22 cellular contexts compared by ENCODE assay signal in genomic region chr11:105315287-105315686, GRCh38.
DNase-seq lines count a peak whose midpoint lies in the region; ATAC-seq and TF ChIP-seq lines count a peak whose summit lies in the region.
"Had no signal": no experiment of that assay in that cellular context is flagged by ENCODE, and none has a peak within 500 bp of the region (broad histone marks: within the 10 kb centered on the region; RNA-seq: fewer than 3 reads in every experiment).

No MANE protein-coding gene starts in this region.

- intact Hi-C loops in CD4-positive, alpha-beta memory T cell (cut with micrococcal nuclease) = no loop called here

- H2BK5ac ChIP-seq in mesendoderm (ENCODE audit: low read length) = no peak overlapping the region

- H2AK5ac ChIP-seq in mesendoderm (ENCODE audit: low read length) = no peak overlapping the region

- no peak overlapping the region for H3K18ac ChIP-seq in mesendoderm (ENCODE audit: low read length)

- H3K4me3 ChIP-seq in mesendoderm (ENCODE audit: low read length) = no peak overlapping the region
- H3K4me3 ChIP-seq in CD4-positive, alpha-beta memory T cell (ENCODE audit: low read length in 2 of 2) = no peak overlapping the region
- H3K4me3 ChIP-seq: dorsolateral prefrontal cortex, hepatocyte, prostate gland, spleen had no signal

- WGBS in mesendoderm (ENCODE audit: extremely low coverage, insufficient coverage, low lambda C conversion rate) = no CpG with 5 or more reads among the region's 2 CpGs

- no peak overlapping the region for H3K9ac ChIP-seq in mesendoderm (ENCODE audit: low read length)

- H3K9me3 Mint-ChIP-seq in CD4-positive, alpha-beta memory T cell = no peaks in the 10 kb centered on the region
- no peaks in the 10 kb centered on the region for H3K9me3 Mint-ChIP-seq in osteocyte (ENCODE audit: unreplicated experiment)
- no peaks in the 10 kb centered on the region for H3K9me3 Mint-ChIP-seq in activated CD8-positive, alpha-beta memory T cell treated with anti-CD3 and anti-CD28 coated beads, Interleukin-2, amount 10 ng/mL, durations not matched to agents 7 days and 5 days (ENCODE audit: low read depth)
- H3K9me3 Mint-ChIP-seq: CD4-positive, alpha-beta T cell; IgD-negative memory B cell; naive B cell had no signal

- no peak overlapping the region for H2BK15ac ChIP-seq in mesendoderm (replicated peaks; ENCODE audit: low read depth)

- POLR2A ChIA-PET in CD4-positive, alpha-beta memory T cell (lab: Charles Lee; ENCODE audit: partially characterized antibody) = no interaction called here

- H3K36me3 Mint-ChIP-seq in CD4-positive, alpha-beta memory T cell = no peaks in the 10 kb centered on the region
- H3K36me3 Mint-ChIP-seq in osteocyte (ENCODE audit: unreplicated experiment) = no peaks in the 10 kb centered on the region
- no peaks in the 10 kb centered on the region for H3K36me3 Mint-ChIP-seq in activated CD8-positive, alpha-beta memory T cell treated with anti-CD3 and anti-CD28 coated beads, Interleukin-2, amount 10 ng/mL, durations not matched to agents 7 days and 5 days
- H3K36me3 Mint-ChIP-seq: IgD-negative memory B cell, naive B cell had no signal

- no peaks in the 10 kb centered on the region for H3K4me1 ChIP-seq in mesendoderm (ENCODE audit: control insufficient read depth, low read depth, low read length)
- no peaks in the 10 kb centered on the region for H3K4me1 ChIP-seq in CD4-positive, alpha-beta memory T cell (ENCODE audit: insufficient read depth, low read length)
- H3K4me1 ChIP-seq: prostate gland, spleen had no signal

- H3K4ac ChIP-seq in mesendoderm (ENCODE audit: low read depth, low read length) = no peak overlapping the region

- no peak overlapping the region for H3K27ac ChIP-seq in VCaP
- no peak overlapping the region for H3K27ac ChIP-seq in mesendoderm (ENCODE audit: low read depth, low read length)
- H3K27ac ChIP-seq in CD4-positive, alpha-beta memory T cell (ENCODE audit: low read depth, low read length) = no peak overlapping the region
- H3K27ac ChIP-seq: dorsolateral prefrontal cortex, hepatocyte, prostate gland, spleen had no signal

- no peaks in the 10 kb centered on the region for H3K79me1 ChIP-seq in mesendoderm (ENCODE audit: low read length)

- ATAC-seq in activated CD8-positive, alpha-beta memory T cell treated with anti-CD3 and anti-CD28 coated beads, Interleukin-2, amount 10 ng/mL, durations not matched to agents 7 days and 5 days = no peak
- ATAC-seq: left lobe of liver, T-helper 17 cell had no signal

- H3K9me3 ChIP-seq in CD4-positive, alpha-beta memory T cell (ENCODE audit: control insufficient read depth in 1 of 2, low read length in 2 of 2) = no peaks in the 10 kb centered on the region
- H3K9me3 ChIP-seq: prostate gland, spleen had no signal

- H3K27ac Mint-ChIP-seq in CD4-positive, alpha-beta memory T cell = no peak overlapping the region
- H3K27ac Mint-ChIP-seq in osteocyte (ENCODE audit: unreplicated experiment) = no peak overlapping the region
- H3K27ac Mint-ChIP-seq in activated CD8-positive, alpha-beta memory T cell treated with anti-CD3 and anti-CD28 coated beads, Interleukin-2, amount 10 ng/mL, durations not matched to agents 7 days and 5 days = no peak overlapping the region
- H3K27ac Mint-ChIP-seq: CD4-positive, alpha-beta T cell; IgD-negative memory B cell; T-helper 17 cell had no signal

- no peaks in the 10 kb centered on the region for H3K4me1 Mint-ChIP-seq in CD4-positive, alpha-beta memory T cell
- H3K4me1 Mint-ChIP-seq in osteocyte (ENCODE audit: unreplicated experiment) = no peaks in the 10 kb centered on the region
- no peaks in the 10 kb centered on the region for H3K4me1 Mint-ChIP-seq in activated CD8-positive, alpha-beta memory T cell treated with anti-CD3 and anti-CD28 coated beads, Interleukin-2, amount 10 ng/mL, durations not matched to agents 7 days and 5 days
- H3K4me1 Mint-ChIP-seq: naive B cell had no signal

- H2BK120ac ChIP-seq in mesendoderm (ENCODE audit: low read depth, low read length) = no peak overlapping the region

- H4K8ac ChIP-seq in mesendoderm (ENCODE audit: low read depth, low read length) = no peak overlapping the region

- no peak overlapping the region for H3K56ac ChIP-seq in mesendoderm (ENCODE audit: low read length)

- no peaks in the 10 kb centered on the region for H3K36me3 ChIP-seq in mesendoderm (ENCODE audit: control insufficient read depth, insufficient read depth, low read length)
- H3K36me3 ChIP-seq in CD4-positive, alpha-beta memory T cell (ENCODE audit: insufficient read depth, low read length) = no peaks in the 10 kb centered on the region
- H3K36me3 ChIP-seq: prostate gland, spleen had no signal

- CTCF ChIA-PET in CD4-positive, alpha-beta memory T cell (lab: Charles Lee; ENCODE audit: partially characterized antibody) = no interaction called here
- CTCF ChIA-PET in activated CD8-positive, alpha-beta memory T cell treated with anti-CD3 and anti-CD28 coated beads, Interleukin-2, amount 10 ng/mL, durations not matched to agents 7 days and 5 days (lab: Charles Lee) = no interaction called here

- H4K5ac ChIP-seq in mesendoderm (ENCODE audit: low read length) = no peak overlapping the region

- H3K4me3 Mint-ChIP-seq in CD4-positive, alpha-beta memory T cell = no peak overlapping the region
- H3K4me3 Mint-ChIP-seq in osteocyte (ENCODE audit: unreplicated experiment) = no peak overlapping the region
- no peak overlapping the region for H3K4me3 Mint-ChIP-seq in activated CD8-positive, alpha-beta memory T cell treated with anti-CD3 and anti-CD28 coated beads, Interleukin-2, amount 10 ng/mL, durations not matched to agents 7 days and 5 days
- H3K4me3 Mint-ChIP-seq: CD4-positive, alpha-beta T cell; IgD-negative memory B cell; naive B cell; T-helper 17 cell had no signal

- peaks cover 0 to 1% of the 10 kb centered on the region in 2 donors for H3K27me3 Mint-ChIP-seq in CD4-positive, alpha-beta memory T cell
- no peaks in the 10 kb centered on the region for H3K27me3 Mint-ChIP-seq in osteocyte (ENCODE audit: unreplicated experiment)
- H3K27me3 Mint-ChIP-seq in activated CD8-positive, alpha-beta memory T cell treated with anti-CD3 and anti-CD28 coated beads, Interleukin-2, amount 10 ng/mL, durations not matched to agents 7 days and 5 days = peaks cover 4% of the 10 kb centered on the region
- H3K27me3 Mint-ChIP-seq: CD4-positive, alpha-beta T cell; IgD-negative memory B cell; naive B cell had no signal

- no peaks in the 10 kb centered on the region for H3K27me3 ChIP-seq in mesendoderm (ENCODE audit: insufficient read depth, low read length, poor library complexity)
- H3K27me3 ChIP-seq in CD4-positive, alpha-beta memory T cell (ENCODE audit: insufficient read depth, low read length) = no peaks in the 10 kb centered on the region
- H3K27me3 ChIP-seq: hepatocyte, spleen had no signal

- TF ChIP-seq CTCF in VCaP (conservative IDR thresholded peaks at IDR 0.05) (0 out of 2 replicates have a peak, but pooled peaks have one; percentile 13), osteocyte (IDR thresholded peaks at IDR 0.05) (no peak)

- H3K79me2 ChIP-seq in mesendoderm (ENCODE audit: control insufficient read depth, insufficient read depth, low read length) = no peaks in the 10 kb centered on the region
- H3K79me2 ChIP-seq: hepatocyte had no signal

- H3K4me2 ChIP-seq in mesendoderm (ENCODE audit: low read length) = no peak overlapping the region
- H3K4me2 ChIP-seq: hepatocyte had no signal

- DNase-seq in NCI-H146 (lab: John Stamatoyannopoulos, UW) (peak; percentile 5), NCI-H146 treated with DMSO at 0.1 percent for 48 hours (lab: John Stamatoyannopoulos, UW; ENCODE audit: unreplicated experiment) (no peak), NCI-H187 treated with DMSO at 0.1 percent for 48 hours (lab: John Stamatoyannopoulos, UW) (peak; percentile 68), mesendoderm (peak; percentile 45), osteocyte (ENCODE audit: extremely low spot score, unreplicated experiment) (no peak)
- no peak for DNase-seq in CD4-positive, alpha-beta memory T cell
- no peak for DNase-seq in activated CD8-positive, alpha-beta memory T cell treated with anti-CD3 and anti-CD28 coated beads, Interleukin-2, amount 10 ng/mL, durations not matched to agents 7 days and 5 days
- DNase-seq: activated CD4-positive, CD25-positive, alpha-beta regulatory T cell; activated naive CD4-positive, alpha-beta T cell treated with Interleukin-2 at 50 U/mL for 16 hours; CD4-positive, alpha-beta T cell; dorsolateral prefrontal cortex; naive B cell; NCI-H69; spleen; stimulated activated naive CD4-positive, alpha-beta T cell; T-helper 17 cell; trophoblast cell had no signal

- H3K23ac ChIP-seq in mesendoderm (ENCODE audit: low read length) = no peak overlapping the region

Comparison
In these comparisons a context has a peak if more than half of its experiments do, and no peak if none do; other contexts are left out.
1. DNase-seq: peak in NCI-H146 (single experiment), NCI-H187 treated with DMSO at 0.1 percent for 48 hours (single experiment) and mesendoderm (single experiment); none in NCI-H146 treated with DMSO at 0.1 percent for 48 hours (single experiment), CD4-positive, alpha-beta memory T cell (0 of 5), osteocyte (single experiment) and activated CD8-positive, alpha-beta memory T cell treated with anti-CD3 and anti-CD28 coated beads, Interleukin-2, amount 10 ng/mL, durations not matched to agents 7 days and 5 days (single experiment).